In genomic region chr5:151219789-151220188, GRCh38 we compare ENCODE assay signal across 11 cellular contexts. TPM values are rescaled to one million over a fixed set of nuclear protein-coding genes. Genes with fewer than 3 reads are reported as not detected.
DNase-seq lines count a peak whose midpoint lies in the region; ATAC-seq and TF ChIP-seq lines count a peak whose summit lies in the region.
"Had no signal": no experiment of that assay in that cellular context is flagged by ENCODE, and none has a peak within 500 bp of the region (broad histone marks: within the 10 kb centered on the region; RNA-seq: fewer than 3 reads in every experiment).

No MANE protein-coding gene starts in this region.

- H3K79me1 ChIP-seq in trophoblast cell (ENCODE audit: low read length), result peaks cover 10% of the 10 kb centered on the region

- no peak overlapping the region for H2BK120ac ChIP-seq in trophoblast cell (ENCODE audit: insufficient read depth, low read length, poor library complexity)

- POLR2A ChIA-PET in activated CD4-positive, alpha-beta T cell treated with anti-CD3 and anti-CD28 coated beads, Interleukin-2, amount 10 ng/mL, durations not matched to agents 7 days and 5 days (lab: Charles Lee), result no interaction called here

- no peaks in the 10 kb centered on the region for H3K27me3 ChIP-seq in OCI-LY3 (ENCODE audit: low read depth, low read length)
- H3K27me3 ChIP-seq in esophagus squamous epithelium, result no peaks in the 10 kb centered on the region
- no peaks in the 10 kb centered on the region for H3K27me3 ChIP-seq in trophoblast cell (ENCODE audit: insufficient read depth, low read length)

- no peak overlapping the region for H2BK12ac ChIP-seq in trophoblast cell (ENCODE audit: low read length)

- peak overlapping the region; percentile 73 for H3K27ac Mint-ChIP-seq in activated CD4-positive, alpha-beta T cell treated with anti-CD3 and anti-CD28 coated beads, Interleukin-2, amount 10 ng/mL, durations not matched to agents 7 days and 5 days
- peak overlapping the region; percentile 96 for H3K27ac Mint-ChIP-seq in stimulated activated memory B cell treated with anti-CD40 and anti-IgM and Interleukin-4, amounts not matched to agents 10 μg/mL and 1 μg/mL and 100 μg/mL, for 72 hours

- no peak overlapping the region for H3K18ac ChIP-seq in trophoblast cell (ENCODE audit: low read length)

- TF ChIP-seq POLR2A in esophagus squamous epithelium (IDR thresholded peaks at IDR 0.05), result no peak

- H3K23ac ChIP-seq in trophoblast cell (ENCODE audit: low read length), result no peak overlapping the region

- ATAC-seq in stimulated activated memory B cell treated with anti-CD40 and anti-IgM and Interleukin-4, amounts not matched to agents 10 μg/mL and 1 μg/mL and 100 μg/mL, for 72 hours, result no peak
- no peak for ATAC-seq in GM19395 (IDR thresholded peaks at IDR 0.05; ENCODE audit: unreplicated experiment)
- ATAC-seq: activated T-cell treated with anti-CD3 and anti-CD28 coated beads, Interleukin-2, amount 50 U/mL, for 4 hours had no signal

- no peak overlapping the region for H4K8ac ChIP-seq in trophoblast cell (ENCODE audit: low read depth, low read length)

- H3K4me3 Mint-ChIP-seq in activated CD4-positive, alpha-beta T cell treated with anti-CD3 and anti-CD28 coated beads, Interleukin-2, amount 10 ng/mL, durations not matched to agents 7 days and 5 days, result no peak overlapping the region
- no peak overlapping the region for H3K4me3 Mint-ChIP-seq in stimulated activated memory B cell treated with anti-CD40 and anti-IgM and Interleukin-4, amounts not matched to agents 10 μg/mL and 1 μg/mL and 100 μg/mL, for 72 hours
- H3K4me3 Mint-ChIP-seq: activated T-cell treated with anti-CD3 and anti-CD28 coated beads, Interleukin-2, amount 50 U/mL, for 4 hours had no signal

- H3K79me2 ChIP-seq in OCI-LY3 (ENCODE audit: low read length) (peaks cover 76% of the 10 kb centered on the region), trophoblast cell (ENCODE audit: control insufficient read depth, insufficient read depth, low read length, poor library complexity) (peaks cover 3% of the 10 kb centered on the region)

- H4K20me1 ChIP-seq in OCI-LY3 (ENCODE audit: insufficient read depth, low read length), result peaks cover 16% of the 10 kb centered on the region; the same call in 1 of the 2 replicates

- H3K9me3 ChIP-seq in OCI-LY3 (ENCODE audit: insufficient read depth, low read length) (peaks cover 9% of the 10 kb centered on the region; the same call in 1 of the 2 replicates), esophagus squamous epithelium (no peaks in the 10 kb centered on the region), trophoblast cell (ENCODE audit: insufficient read depth, low read depth, low read length) (peaks cover 3% of the 10 kb centered on the region)
- H3K9me3 ChIP-seq: HAP-1 had no signal

- H3K36me3 ChIP-seq in OCI-LY3 (replicated peaks; ENCODE audit: low read depth, low read length) (peaks cover 18% of the 10 kb centered on the region), esophagus squamous epithelium (no peaks in the 10 kb centered on the region), trophoblast cell (ENCODE audit: control insufficient read depth in 1 of 2, insufficient read depth in 2 of 2, low read length in 2 of 2) (no peaks in the 10 kb centered on the region)
- H3K36me3 ChIP-seq: HAP-1 had no signal

- 69 to 87% methylated on average over 7 of the region's 7 CpGs for WGBS in esophagus squamous epithelium, 2 donors
- no CpG with 5 or more reads among the region's 7 CpGs for WGBS in trophoblast cell (ENCODE audit: extremely low coverage, insufficient coverage, insufficient read length)

- no peak for DNase-seq in activated CD4-positive, alpha-beta T cell treated with anti-CD3 and anti-CD28 coated beads, Interleukin-2, amount 10 ng/mL, durations not matched to agents 7 days and 5 days
- DNase-seq in activated CD4-positive, alpha-beta T cell treated with anti-CD3 and anti-CD28 coated beads for 4 hours, result no peak
- DNase-seq in esophagus squamous epithelium (lab: John Stamatoyannopoulos, UW) (no peak), trophoblast cell (no peak), NCI-H1105 (lab: John Stamatoyannopoulos, UW) (no peak)
- DNase-seq: activated T-cell treated with anti-CD3 and anti-CD28 coated beads, Interleukin-2, amount 50 U/mL, for 4 hours; NCI-H1930 had no signal

- peaks cover 75% of the 10 kb centered on the region for H3K36me3 Mint-ChIP-seq in activated CD4-positive, alpha-beta T cell treated with anti-CD3 and anti-CD28 coated beads, Interleukin-2, amount 10 ng/mL, durations not matched to agents 7 days and 5 days (ENCODE audit: low read depth)
- peaks cover 50% of the 10 kb centered on the region for H3K36me3 Mint-ChIP-seq in stimulated activated memory B cell treated with anti-CD40 and anti-IgM and Interleukin-4, amounts not matched to agents 10 μg/mL and 1 μg/mL and 100 μg/mL, for 72 hours

- H2AFZ ChIP-seq in OCI-LY3 (ENCODE audit: low read depth, low read length) (no peak overlapping the region), trophoblast cell (ENCODE audit: insufficient read depth, low read length, poor library complexity) (no peak overlapping the region)

- CTCF ChIA-PET in activated CD4-positive, alpha-beta T cell treated with anti-CD3 and anti-CD28 coated beads, Interleukin-2, amount 10 ng/mL, durations not matched to agents 7 days and 5 days (lab: Charles Lee), result no interaction called here

- intact Hi-C loops in esophagus squamous epithelium (cut with DNase I), result no loop called here

- no peak overlapping the region for H3K9ac ChIP-seq in OCI-LY3 (ENCODE audit: low read length)
- H3K9ac ChIP-seq in trophoblast cell (ENCODE audit: low read length), result no peak overlapping the region

- H3K27me3 Mint-ChIP-seq in activated CD4-positive, alpha-beta T cell treated with anti-CD3 and anti-CD28 coated beads, Interleukin-2, amount 10 ng/mL, durations not matched to agents 7 days and 5 days, result no peaks in the 10 kb centered on the region
- no peaks in the 10 kb centered on the region for H3K27me3 Mint-ChIP-seq in stimulated activated memory B cell treated with anti-CD40 and anti-IgM and Interleukin-4, amounts not matched to agents 10 μg/mL and 1 μg/mL and 100 μg/mL, for 72 hours

- H3K14ac ChIP-seq in trophoblast cell (ENCODE audit: low read length), result no peak overlapping the region

- H3K27ac ChIP-seq in OCI-LY3 (ENCODE audit: low read length) (no peak overlapping the region), esophagus squamous epithelium (peak overlapping the region in 3 of 4 donors; percentile 87 to 97 (median 91)), trophoblast cell (ENCODE audit: low read depth, low read length) (no peak overlapping the region)

- H3K4me3 ChIP-seq in OCI-LY3 (ENCODE audit: low read length) (no peak overlapping the region), esophagus squamous epithelium (peak overlapping the region in 1 of 4 donors; percentile 98), trophoblast cell (ENCODE audit: low read depth, low read length) (no peak overlapping the region)
- H3K4me3 ChIP-seq: HAP-1 had no signal

- H3K4ac ChIP-seq in trophoblast cell (ENCODE audit: low read depth, low read length), result no peak overlapping the region

- peaks cover 84% of the 10 kb centered on the region for H3K4me1 Mint-ChIP-seq in activated CD4-positive, alpha-beta T cell treated with anti-CD3 and anti-CD28 coated beads, Interleukin-2, amount 10 ng/mL, durations not matched to agents 7 days and 5 days
- H3K4me1 Mint-ChIP-seq in stimulated activated memory B cell treated with anti-CD40 and anti-IgM and Interleukin-4, amounts not matched to agents 10 μg/mL and 1 μg/mL and 100 μg/mL, for 72 hours, result peaks cover 83% of the 10 kb centered on the region

- H4K91ac ChIP-seq in trophoblast cell (ENCODE audit: low read depth, low read length), result no peak overlapping the region

- no peak overlapping the region for H2BK5ac ChIP-seq in trophoblast cell (ENCODE audit: low read depth, low read length, poor library complexity)

- no peak overlapping the region for H3K4me2 ChIP-seq in OCI-LY3 (ENCODE audit: low read length)
- no peak overlapping the region for H3K4me2 ChIP-seq in trophoblast cell (ENCODE audit: low read length)

- TF ChIP-seq CTCF in OCI-LY3 (IDR thresholded peaks at IDR 0.05; ENCODE audit: low read depth, low read length) (peak; percentile 7; the same call in 1 of the 2 replicates), esophagus squamous epithelium (IDR thresholded peaks at IDR 0.05) (peak in 3 of 6 experiments; percentile 7 to 21 (median 13))

- H3K9me3 Mint-ChIP-seq in activated CD4-positive, alpha-beta T cell treated with anti-CD3 and anti-CD28 coated beads, Interleukin-2, amount 10 ng/mL, durations not matched to agents 7 days and 5 days, result no peaks in the 10 kb centered on the region
- no peaks in the 10 kb centered on the region for H3K9me3 Mint-ChIP-seq in stimulated activated memory B cell treated with anti-CD40 and anti-IgM and Interleukin-4, amounts not matched to agents 10 μg/mL and 1 μg/mL and 100 μg/mL, for 72 hours
- H3K9me3 Mint-ChIP-seq: activated T-cell treated with anti-CD3 and anti-CD28 coated beads, Interleukin-2, amount 50 U/mL, for 4 hours had no signal

- no peak overlapping the region for H2AK5ac ChIP-seq in trophoblast cell (ENCODE audit: low read length)

- no peak overlapping the region for H4K12ac ChIP-seq in trophoblast cell (ENCODE audit: low read depth, low read length)

- H3K4me1 ChIP-seq in OCI-LY3 (ENCODE audit: low read length), result peaks cover 55% of the 10 kb centered on the region
- H3K4me1 ChIP-seq in esophagus squamous epithelium, result peaks cover 22 to 94% (median 60%) of the 10 kb centered on the region in 3 donors
- peaks cover 20 to 27% of the 10 kb centered on the region in 2 experiments for H3K4me1 ChIP-seq in trophoblast cell (ENCODE audit: control insufficient read depth in 1 of 2, insufficient read depth in 2 of 2, low read length in 2 of 2)

RNA-seq across cellular contexts. Expression of gene CCDC69, which starts 4.1 kb away (rescaled TPM):
- total RNA-seq in activated CD4-positive, alpha-beta T cell treated with anti-CD3 and anti-CD28 coated beads, Interleukin-2, amount 10 ng/mL, durations not matched to agents 7 days and 5 days, result 10 to 100 TPM; 79.4 to 84.1 TPM
- 10 to 100 TPM; 10.9 to 87.0 (median 37.8) TPM for total RNA-seq in esophagus squamous epithelium
- polyA plus RNA-seq in trophoblast cell (2013), result 9.9 and 10.2 TPM in 2 replicates

RNA-seq across cellular contexts. Expression of gene GM2A, which starts 33.2 kb away (rescaled TPM):
- total RNA-seq in activated CD4-positive, alpha-beta T cell treated with anti-CD3 and anti-CD28 coated beads, Interleukin-2, amount 10 ng/mL, durations not matched to agents 7 days and 5 days, result 10 to 100 TPM; 15.9 to 19.5 TPM
- 100 to 1,000 TPM in 2 of 4 donors, 10 to 100 TPM in 2; 62.4 to 132 (median 89.7) TPM for total RNA-seq in esophagus squamous epithelium
- polyA plus RNA-seq in trophoblast cell (2013), result 103 and 109 TPM in 2 replicates

Comparison
In these comparisons a context has a peak if more than half of its experiments do, and no peak if none do; other contexts are left out.
1. H3K27ac ChIP-seq: peak in esophagus squamous epithelium (3 of 4); none in OCI-LY3 (single experiment) and trophoblast cell (single experiment).